Comparison of ENCODE assay signal across 8 cellular contexts in genomic region chr19:17243854-17244617, GRCh38. TPM values are rescaled to one million over a fixed set of nuclear protein-coding genes. Genes with fewer than 3 reads are reported as not detected.
DNase-seq lines count a peak whose midpoint lies in the region; ATAC-seq and TF ChIP-seq lines count a peak whose summit lies in the region.

No MANE protein-coding gene starts in this region.

- peaks cover 46% of the 10 kb centered on the region for H3K4me1 Mint-ChIP-seq in GM23338
- H3K4me1 Mint-ChIP-seq in activated naive CD8-positive, alpha-beta T cell (ENCODE audit: low read depth) = no peaks in the 10 kb centered on the region

- H2AFZ ChIP-seq in GM23338 = no peak overlapping the region

- peaks cover 13% of the 10 kb centered on the region for H3K36me3 Mint-ChIP-seq in GM23338 (ENCODE audit: low read depth)
- H3K36me3 Mint-ChIP-seq in activated naive CD8-positive, alpha-beta T cell = no peaks in the 10 kb centered on the region

- TF ChIP-seq CTCF in 22Rv1 (IDR thresholded peaks at IDR 0.05) (no peak), GM23338 (conservative IDR thresholded peaks at IDR 0.05; ENCODE audit: low read depth in 2 of 2) (no peak), sigmoid colon (IDR thresholded peaks at IDR 0.05) (no peak)

- H3K4me1 ChIP-seq in GM23338 (ENCODE audit: insufficient read depth) (peaks cover 33% of the 10 kb centered on the region), sigmoid colon (peaks cover 0 to 45% (median 34%) of the 10 kb centered on the region in 4 donors)

- H3K9me2 ChIP-seq in GM23338 (ENCODE audit: insufficient read depth) = no peaks in the 10 kb centered on the region

- peak; percentile 75 for DNase-seq in GM23338 (ENCODE audit: low spot score)
- peak; percentile 78 for DNase-seq in hepatic stellate cell (ENCODE audit: low spot score)
- DNase-seq in sigmoid colon = no peak
- DNase-seq in NK-92 treated with Interleukin-12 subunit alpha and Interleukin-12 subunit beta, amount 100 ng/mL, for 24 hours (lab: John Stamatoyannopoulos, UW) = no peak
- no peak for DNase-seq in DMS114 treated with DMSO at 0.1 percent for 48 hours (lab: John Stamatoyannopoulos, UW; ENCODE audit: unreplicated experiment)

- no peaks in the 10 kb centered on the region for H3K9me3 ChIP-seq in sigmoid colon

- H3K27ac ChIP-seq in 22Rv1 (peak overlapping the region; percentile 92), GM23338 (ENCODE audit: low read depth) (peak overlapping the region; percentile 80; the same call in 1 of the 2 replicates), sigmoid colon (peak overlapping the region; percentile 84 to 85 (median 84))

- no peak for TF ChIP-seq POLR2A in sigmoid colon (IDR thresholded peaks at IDR 0.05)

- H3K27me3 Mint-ChIP-seq in GM23338 (ENCODE audit: insufficient read depth, low read depth, poor library complexity) = peaks cover 31% of the 10 kb centered on the region
- H3K27me3 Mint-ChIP-seq in activated naive CD8-positive, alpha-beta T cell = no peaks in the 10 kb centered on the region

- intact Hi-C loops in sigmoid colon (cut with DNase I) = loop anchor here (2.0 kb wide), 2 partner anchors 17 to 23 kb away; partner anchors contain the start of genes BABAM1 and OCEL1

- peaks cover 39% of the 10 kb centered on the region for H3F3A ChIP-seq in GM23338 (replicated peaks; ENCODE audit: low read depth)

- peak overlapping the region; percentile 89 for H3K27ac Mint-ChIP-seq in GM23338
- H3K27ac Mint-ChIP-seq in activated naive CD8-positive, alpha-beta T cell = no peak overlapping the region

- peak overlapping the region; percentile 94 for H3K4me3 Mint-ChIP-seq in GM23338
- peak overlapping the region; percentile 63 for H3K4me3 Mint-ChIP-seq in activated naive CD8-positive, alpha-beta T cell

- H3K36me3 ChIP-seq in GM23338 (ENCODE audit: insufficient read depth) = no peaks in the 10 kb centered on the region
- peaks cover 0 to 9% (median 2%) of the 10 kb centered on the region in 4 donors for H3K36me3 ChIP-seq in sigmoid colon

- peaks cover 50% of the 10 kb centered on the region for H3K79me2 ChIP-seq in GM23338 (replicated peaks; ENCODE audit: insufficient read depth)

- TF ChIP-seq EP300 in sigmoid colon (IDR thresholded peaks at IDR 0.05) = no peak

- WGBS in sigmoid colon, 2 donors = 6 to 35% methylated on average over 50 of the region's 50 CpGs

- peak overlapping the region; percentile 93 for H3K4me3 ChIP-seq in GM23338
- peak overlapping the region; percentile 62 to 95 (median 84) for H3K4me3 ChIP-seq in sigmoid colon

- peak; percentile 16 for ATAC-seq in GM23338
- ATAC-seq in HG03378 (IDR thresholded peaks at IDR 0.05; ENCODE audit: unreplicated experiment) = no peak

- H3K27me3 ChIP-seq in GM23338 (ENCODE audit: insufficient read depth) (no peaks in the 10 kb centered on the region), sigmoid colon (no peaks in the 10 kb centered on the region)

- H3K9me3 Mint-ChIP-seq in GM23338 = no peaks in the 10 kb centered on the region
- no peaks in the 10 kb centered on the region for H3K9me3 Mint-ChIP-seq in activated naive CD8-positive, alpha-beta T cell (ENCODE audit: low read depth)

- peak overlapping the region; percentile 93 for H3K4me2 ChIP-seq in GM23338

- peaks cover 15% of the 10 kb centered on the region; the same call in 1 of the 2 replicates for H4K20me1 ChIP-seq in GM23338 (replicated peaks; ENCODE audit: insufficient read depth)

TF ChIP-seq in GM23338, 12 proteins besides CTCF, POLR2A, EP300 and RAD21:
- no peak for TF ChIP-seq CREB1 (CRISPR knock-in tag; IDR thresholded peaks at IDR 0.05; ENCODE audit: low read depth)
- no peak for TF ChIP-seq EZH2phosphoT487 (IDR thresholded peaks at IDR 0.05; ENCODE audit: unreplicated experiment)
- TF ChIP-seq POLR2AphosphoS5 (IDR thresholded peaks at IDR 0.05; ENCODE audit: low read depth) = no peak
- TF ChIP-seq STAT1 (IDR thresholded peaks at IDR 0.05; ENCODE audit: unreplicated experiment) = no peak
- no peak for TF ChIP-seq ZNF462 (CRISPR knock-in tag; IDR thresholded peaks at IDR 0.05)

RNA-seq across cellular contexts. Expression of gene NR2F6, which starts 1.7 kb away (rescaled TPM):
- 172 and 209 TPM in 2 replicates for total RNA-seq in GM23338 (2014; rRNA removed; shearing (Covaris generic))
- polyA plus RNA-seq in GM23338 (2016; fragmentation: Nextera tagmentation; extraction: Ambion mirVana) (64.0 and 67.4 TPM in 2 replicates), sigmoid colon (10 to 100 TPM; 45.0 to 72.1 (median 59.5) TPM)
- total RNA-seq in sigmoid colon = 10 to 100 TPM; 21.6 to 32.6 (median 27.8) TPM

RNA-seq across cellular contexts. Expression of gene OCEL1, which starts 18.0 kb away (rescaled TPM):
- 9.6 and 12.7 TPM in 2 replicates for total RNA-seq in GM23338 (2014; rRNA removed; shearing (Covaris generic))
- polyA plus RNA-seq in GM23338 (2016; fragmentation: Nextera tagmentation; extraction: Ambion mirVana) (47.4 and 50.6 TPM in 2 replicates), sigmoid colon (10 to 100 TPM; 33.0 to 79.8 (median 49.9) TPM)
- 10 to 100 TPM in 2 of 4 donors, 1 to 10 TPM in 2; 7.5 to 15.8 (median 9.6) TPM for total RNA-seq in sigmoid colon

RNA-seq across cellular contexts. Expression of gene USHBP1, which starts 20.5 kb away (rescaled TPM):
- 5.2 and 5.6 TPM in 2 replicates for total RNA-seq in GM23338 (2014; rRNA removed; shearing (Covaris generic))
- polyA plus RNA-seq in GM23338 (2016; fragmentation: Nextera tagmentation; extraction: Ambion mirVana) (4.0 and 4.6 TPM in 2 replicates), sigmoid colon (1 to 10 TPM in 1 of 3 donors, under 1 TPM in 2; 0.23 to 2.1 (median 0.60) TPM)
- 10 to 100 TPM in 1 of 4 donors, 1 to 10 TPM in 3; 1.6 to 18.6 (median 4.4) TPM for total RNA-seq in sigmoid colon

RNA-seq across cellular contexts. Expression of gene BABAM1, which starts 23.2 kb away (rescaled TPM):
- total RNA-seq in GM23338 (2014; rRNA removed; shearing (Covaris generic)) = 78.1 and 87.8 TPM in 2 replicates
- polyA plus RNA-seq in GM23338 (2016; fragmentation: Nextera tagmentation; extraction: Ambion mirVana) = 88.7 and 95.0 TPM in 2 replicates
- total RNA-seq in sigmoid colon = 100 to 1,000 TPM in 2 of 4 donors, 10 to 100 TPM in 2; 90.0 to 101 (median 98.7) TPM
- 10 to 100 TPM; 71.4 to 87.1 (median 83.7) TPM for polyA plus RNA-seq in sigmoid colon

RNA-seq across cellular contexts. Expression of gene USE1, which starts 28.9 kb away (rescaled TPM):
- total RNA-seq in GM23338 (2014; rRNA removed; shearing (Covaris generic)) = 13.7 and 15.5 TPM in 2 replicates
- polyA plus RNA-seq in GM23338 (2016; fragmentation: Nextera tagmentation; extraction: Ambion mirVana) (18.6 and 19.4 TPM in 2 replicates), sigmoid colon (10 to 100 TPM; 34.2 to 38.3 (median 34.7) TPM)
- total RNA-seq in sigmoid colon = 10 to 100 TPM; 22.5 to 45.3 (median 37.8) TPM

Comparison
In these comparisons a context has a peak if more than half of its experiments do, and no peak if none do; other contexts are left out.
1. DNase-seq: peak in GM23338 (single experiment) and hepatic stellate cell (single experiment); none in sigmoid colon (single experiment), NK-92 treated with Interleukin-12 subunit alpha and Interleukin-12 subunit beta, amount 100 ng/mL, for 24 hours (single experiment) and DMS114 treated with DMSO at 0.1 percent for 48 hours (single experiment).
2. Peak in every context shown above with its lines, with median percentiles within 50 percentile points of each other: H3K27ac ChIP-seq.